Comparison of ENCODE assay signal across 11 cellular contexts in genomic region chr17:37818689-37819088, GRCh38.
DNase-seq lines count a peak whose midpoint lies in the region; ATAC-seq, FAIRE-seq and TF ChIP-seq lines count a peak whose summit lies in the region.
"Had no signal": no experiment of that assay in that cellular context is flagged by ENCODE, and none has a peak within 500 bp of the region (broad histone marks: within the 10 kb centered on the region; RNA-seq: fewer than 3 reads in every experiment).

No MANE protein-coding gene starts in this region.

- H4K20me1 ChIP-seq in SK-N-SH (ENCODE audit: insufficient read depth), result no peaks in the 10 kb centered on the region

- H3F3A ChIP-seq in SK-N-SH (replicated peaks; ENCODE audit: insufficient read depth), result peaks cover 15% of the 10 kb centered on the region

- TF ChIP-seq CTCF in SK-N-SH (IDR thresholded peaks at IDR 0.05) (no peak), spleen (IDR thresholded peaks at IDR 0.05 in 8 of 11, conservative IDR thresholded peaks at IDR 0.05 in 3 of 11) (no peak)

- no peaks in the 10 kb centered on the region for H3K27me3 ChIP-seq in SK-N-SH (ENCODE audit: insufficient read depth)
- peaks cover 0 to 25% (median 0%) of the 10 kb centered on the region in 7 donors for H3K27me3 ChIP-seq in spleen (replicated peaks in 1 of 7)

- H3K9ac ChIP-seq in SK-N-SH, result no peak overlapping the region

- H3K9me3 ChIP-seq in SK-N-SH, result no peaks in the 10 kb centered on the region
- no peaks in the 10 kb centered on the region for H3K9me3 ChIP-seq in spleen
- H3K9me3 ChIP-seq: suprapubic skin had no signal

- DNase-seq in SK-N-SH (no peak), NCI-H345 treated with DMSO at 0.1 percent for 48 hours (lab: John Stamatoyannopoulos, UW; ENCODE audit: unreplicated experiment) (peak; percentile 16), epithelial cell of prostate (ENCODE audit: low read depth, low spot score) (peak; percentile 83), urothelium cell line (ENCODE audit: low spot score) (peak; percentile 52), NCI-H526 (lab: John Stamatoyannopoulos, UW) (no peak), spleen (no peak)
- no peak for DNase-seq in stimulated activated CD4-positive, alpha-beta T cell treated with anti-CD3 and anti-CD28 coated beads, Interleukin-12 subunit alpha, Interleukin-12 subunit beta, amount 100 ng/mL, for 4 hours
- DNase-seq: posterior cingulate gyrus had no signal

- POLR2A ChIA-PET in SK-N-SH (lab: Yijun Ruan, JAX), result no interaction called here

- H3K36me3 ChIP-seq in SK-N-SH (replicated peaks in 1 of 2; ENCODE audit: control insufficient read depth in 1 of 2, insufficient read depth in 2 of 2, low read length in 1 of 2) (no peaks in the 10 kb centered on the region), spleen (no peaks in the 10 kb centered on the region)
- H3K36me3 ChIP-seq: suprapubic skin had no signal

- no peak overlapping the region for H3K4me2 ChIP-seq in SK-N-SH

- H3K9me2 ChIP-seq in SK-N-SH, result no peaks in the 10 kb centered on the region

- no peak for TF ChIP-seq POLR2A in spleen (IDR thresholded peaks at IDR 0.05)

- 0 out of 4 replicates have a peak, but pooled peaks cover 0 to 3% of the 10 kb centered on the region in 2 experiments for H3K4me1 ChIP-seq in SK-N-SH (ENCODE audit: control insufficient read depth in 1 of 2, insufficient read depth in 2 of 2, low read depth in 1 of 2, low read length in 1 of 2)
- peaks cover 9 to 38% (median 25%) of the 10 kb centered on the region in 6 donors for H3K4me1 ChIP-seq in spleen

- no peak overlapping the region for H2AFZ ChIP-seq in SK-N-SH (ENCODE audit: low read depth)

- CTCF ChIA-PET in SK-N-SH (lab: Yijun Ruan, JAX), result interaction anchor here (0.6 to 1.0 kb wide), 2 partner anchors 102 to 168 kb away, joined by 3 read pairs; no protein-coding TSS in a partner anchor

- H3K4me3 ChIP-seq in SK-N-SH (ENCODE audit: low read depth in 2 of 2, low read length in 1 of 2) (no peak overlapping the region), spleen (no peak overlapping the region)
- H3K4me3 ChIP-seq: suprapubic skin had no signal

- no peaks in the 10 kb centered on the region for H3K79me2 ChIP-seq in SK-N-SH (ENCODE audit: insufficient read depth)

- TF ChIP-seq EP300 in SK-N-SH (IDR thresholded peaks at IDR 0.05; ENCODE audit: borderline replicate concordance in 1 of 2, low read depth in 1 of 2, low read length in 1 of 2), result no peak

- no peak for TF ChIP-seq RAD21 in SK-N-SH (IDR thresholded peaks at IDR 0.05; ENCODE audit: low read length)

- intact Hi-C loops in spleen (cut with DNase I; ENCODE audit: low total_unique reads), result no loop called here

- no peak for ATAC-seq in SK-N-SH treated with all-trans-retinoic acid at 6 μM for 48 hours

- H3K27ac ChIP-seq in SK-N-SH (ENCODE audit: low read depth in 2 of 2, low read length in 1 of 2) (no peak overlapping the region), epithelial cell of prostate (no peak overlapping the region), spleen (no peak overlapping the region)
- H3K27ac ChIP-seq: suprapubic skin, VCaP had no signal

- FAIRE-seq in urothelium cell line (lab: Jason Lieb, UNC), result no peak

- 27% methylated on average over 3 of the region's 3 CpGs for WGBS in SK-N-SH (ENCODE audit: low lambda C conversion rate)
- WGBS in spleen, 5 donors, result 60 to 78% (median 75%) methylated on average over 3 of the region's 3 CpGs

TF ChIP-seq in SK-N-SH, 30 proteins besides CTCF, POLR2A, EP300 and RAD21:
- TF ChIP-seq TCF12 (IDR thresholded peaks at IDR 0.05) (peak; percentile 55), YY1 (IDR thresholded peaks at IDR 0.05; ENCODE audit: low read depth) (no peak), FOXM1 (IDR thresholded peaks at IDR 0.05; ENCODE audit: low read depth) (no peak)
- TF ChIP-seq, protein P1, sequence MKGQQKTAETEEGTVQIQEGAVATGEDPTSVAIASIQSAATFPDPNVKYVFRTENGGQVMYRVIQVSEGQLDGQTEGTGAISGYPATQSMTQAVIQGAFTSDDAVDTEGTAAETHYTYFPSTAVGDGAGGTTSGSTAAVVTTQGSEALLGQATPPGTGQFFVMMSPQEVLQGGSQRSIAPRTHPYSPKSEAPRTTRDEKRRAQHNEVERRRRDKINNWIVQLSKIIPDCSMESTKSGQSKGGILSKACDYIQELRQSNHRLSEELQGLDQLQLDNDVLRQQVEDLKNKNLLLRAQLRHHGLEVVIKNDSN (IDR thresholded peaks at IDR 0.05; ENCODE audit: borderline replicate concordance, low read depth), result no peak

TF ChIP-seq in SK-N-SH treated with all-trans-retinoic acid at 6 μM for 48 hours, 23 proteins besides CTCF, POLR2A, EP300 and RAD21:
- no peak for TF ChIP-seq OSR1 (CRISPR knock-in tag; IDR thresholded peaks at IDR 0.05)
- TF ChIP-seq ARNTL (CRISPR knock-in tag; IDR thresholded peaks at IDR 0.05; ENCODE audit: borderline replicate concordance, low read depth), result no peak

Comparison
In these comparisons a context has a peak if more than half of its experiments do, and no peak if none do; other contexts are left out.
1. DNase-seq: peak in NCI-H345 treated with DMSO at 0.1 percent for 48 hours (single experiment), epithelial cell of prostate (single experiment) and urothelium cell line (single experiment); none in SK-N-SH (single experiment), NCI-H526 (0 of 2), stimulated activated CD4-positive, alpha-beta T cell treated with anti-CD3 and anti-CD28 coated beads, Interleukin-12 subunit alpha, Interleukin-12 subunit beta, amount 100 ng/mL, for 4 hours (single experiment) and spleen (single experiment).